Comparison of ENCODE assay signal across 8 cellular contexts in the genomic region with DNA sequence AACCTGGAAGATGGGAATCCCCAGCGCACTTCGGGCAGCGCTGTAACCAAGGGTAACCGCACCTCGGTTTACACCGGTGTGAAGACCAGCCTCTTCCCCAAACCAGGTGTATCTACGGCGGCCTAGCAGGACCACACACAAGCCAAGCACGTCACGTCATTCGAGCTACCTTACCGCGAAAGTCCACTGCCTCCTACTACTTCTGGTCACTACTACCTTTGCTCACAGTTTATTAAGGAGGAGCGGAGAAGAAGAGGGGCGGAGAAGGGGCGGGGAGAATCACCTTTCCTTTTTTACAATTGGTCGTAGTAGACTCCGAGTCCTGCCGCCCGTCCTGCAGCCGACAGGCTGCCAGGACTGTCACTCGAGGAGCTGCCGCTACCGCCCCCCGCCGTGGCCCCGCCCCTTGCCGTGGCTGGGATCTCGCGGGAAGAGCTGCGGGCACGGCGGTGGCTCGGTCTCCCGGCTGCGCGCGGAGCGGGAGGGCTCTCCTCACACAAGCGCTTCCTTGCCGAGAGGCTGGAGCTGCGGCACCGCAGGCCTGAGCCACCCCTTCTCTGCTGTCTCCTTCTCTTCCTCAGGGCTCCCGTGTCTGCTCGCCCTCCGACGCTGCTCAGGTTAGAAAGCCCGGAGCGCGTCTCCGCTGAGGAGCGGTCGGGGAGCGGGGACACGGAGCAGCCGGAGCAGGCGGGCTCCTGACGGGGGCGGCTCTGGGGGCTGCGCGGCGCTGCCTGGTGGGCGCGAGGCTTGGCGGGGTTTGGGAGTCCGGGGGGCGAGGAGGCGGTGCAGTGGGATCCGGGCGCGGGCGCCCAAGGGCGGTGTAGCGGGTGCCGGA. TPM values are rescaled to one million over a fixed set of nuclear protein-coding genes. Genes with fewer than 3 reads are reported as not detected.
DNase-seq lines count a peak whose midpoint lies in the region; ATAC-seq and TF ChIP-seq lines count a peak whose summit lies in the region.

TSS of gene GLCE (plus strand) at position 495 of the 835 bp plus-strand sequence. CDS start 95,172 bp downstream, outside the sequence.

- peaks cover 13% of the 10 kb centered on the region for H3K4me1 Mint-ChIP-seq in activated B cell treated with CpG ODN at 0.5 μM for 24 hours
- peaks cover 16 to 18% of the 10 kb centered on the region in 2 donors for H3K4me1 Mint-ChIP-seq in immature natural killer cell

- H4K20me1 ChIP-seq in smooth muscle cell (ENCODE audit: low read depth), result peaks cover 27% of the 10 kb centered on the region

- H3K4me3 Mint-ChIP-seq in activated B cell treated with CpG ODN at 0.5 μM for 24 hours, result peak within 1 kb of the TSS; percentile 90
- peak within 1 kb of the TSS; percentile 94 to 97 (median 95) for H3K4me3 Mint-ChIP-seq in immature natural killer cell

- H3K79me2 ChIP-seq in smooth muscle cell (ENCODE audit: low read depth), result peaks cover 29% of the 10 kb centered on the region

- H3F3A ChIP-seq in smooth muscle cell (ENCODE audit: low read depth), result peaks cover 3% of the 10 kb centered on the region

- WGBS in smooth muscle cell (ENCODE audit: low lambda C conversion rate), result under 1% methylated on average over 68 of the region's 75 CpGs

- peak within 1 kb of the TSS; percentile 69 for H3K27ac ChIP-seq in smooth muscle cell (ENCODE audit: low read depth)

- H3K36me3 Mint-ChIP-seq in activated B cell treated with CpG ODN at 0.5 μM for 24 hours (ENCODE audit: low read depth) (peaks cover 5% of the 10 kb centered on the region), immature natural killer cell (no peaks in the 10 kb centered on the region)

- peak within 1 kb of the TSS; percentile 88 for H3K4me3 ChIP-seq in smooth muscle cell

- H3K9me3 Mint-ChIP-seq in activated B cell treated with CpG ODN at 0.5 μM for 24 hours, result no peaks in the 10 kb centered on the region
- H3K9me3 Mint-ChIP-seq in immature natural killer cell, result no peaks in the 10 kb centered on the region

- H3K9ac ChIP-seq in smooth muscle cell (ENCODE audit: low read depth), result peak within 1 kb of the TSS; percentile 84

- H3K4me2 ChIP-seq in smooth muscle cell, result peak within 1 kb of the TSS; percentile 93

- peak; percentile 99 for DNase-seq in AG08395 (ENCODE audit: low spot score)
- DNase-seq in NCI-H226, result peak; percentile 98
- peak; percentile 94 for DNase-seq in activated B cell treated with CpG ODN at 0.5 μM for 24 hours
- DNase-seq in central memory CD4-positive, alpha-beta T cell, result peak; percentile 92
- DNase-seq in immature natural killer cell, result peak; percentile 88 to 90 (median 89)
- DNase-seq in smooth muscle cell (lab: John Stamatoyannopoulos, UW; ENCODE audit: unreplicated experiment), result peak; percentile 86

- no peak for TF ChIP-seq CTCF in activated B cell treated with CpG ODN at 0.5 μM for 24 hours (IDR thresholded peaks at IDR 0.05)
- TF ChIP-seq CTCF in smooth muscle cell (IDR thresholded peaks at IDR 0.05; ENCODE audit: borderline replicate concordance, insufficient read depth, poor library complexity, severe bottlenecking), result no peak

- H3K9me3 ChIP-seq in smooth muscle cell (replicated peaks; ENCODE audit: low read depth), result no peaks in the 10 kb centered on the region

- POLR2A ChIA-PET in activated B cell treated with CpG ODN at 0.5 μM for 24 hours (lab: Charles Lee), result interaction anchor here (0.6 to 2.6 kb wide), 3 partner anchors 12 to 342 kb away, joined by 3 to 14 read pairs (median 3); partner anchors contain the start of gene RPLP1

- peak; percentile 90 for TF ChIP-seq POLR2A in GM18951 (IDR thresholded peaks at IDR 0.05; ENCODE audit: extremely low read depth, insufficient read depth, insufficient read length)

- H2AFZ ChIP-seq in smooth muscle cell (ENCODE audit: low read depth), result peak within 1 kb of the TSS; percentile 81

- no peaks in the 10 kb centered on the region for H3K27me3 ChIP-seq in smooth muscle cell (ENCODE audit: low read depth)

- in situ Hi-C loops in GM18951 (cut with MboI; ENCODE audit: low sequenced_read_pairs, unreplicated experiment), result no loop called here

- CTCF ChIA-PET in activated B cell treated with CpG ODN at 0.5 μM for 24 hours (lab: Charles Lee), result no interaction called here

- H3K27ac Mint-ChIP-seq in activated B cell treated with CpG ODN at 0.5 μM for 24 hours (peak within 1 kb of the TSS; percentile 67), immature natural killer cell (peak within 1 kb of the TSS; percentile 18 to 90 (median 80))

- ATAC-seq in HG03175 (IDR thresholded peaks at IDR 0.05; ENCODE audit: unreplicated experiment) (peak; percentile 92), activated B cell treated with CpG ODN at 0.5 μM for 24 hours (ENCODE audit: low read depth) (peak; percentile 93)

- no peaks in the 10 kb centered on the region for H3K36me3 ChIP-seq in smooth muscle cell (ENCODE audit: low read depth)

- H3K27me3 Mint-ChIP-seq in activated B cell treated with CpG ODN at 0.5 μM for 24 hours, result peaks cover 8% of the 10 kb centered on the region
- H3K27me3 Mint-ChIP-seq in immature natural killer cell (ENCODE audit: low read depth in 3 of 3), result peaks cover 1 to 11% (median 8%) of the 10 kb centered on the region in 3 donors

- H3K4me1 ChIP-seq in smooth muscle cell (ENCODE audit: low read depth), result peaks cover 12% of the 10 kb centered on the region

- intact Hi-C loops in activated B cell treated with CpG ODN at 0.5 μM for 24 hours (cut with micrococcal nuclease), result loop anchor here (2.0 to 10.0 kb wide), 7 partner anchors 102 to 1732 kb away; partner anchors contain the start of genes FEM1B, KIF23, LRRC49 and THAP10

RNA-seq across cellular contexts. Expression of gene GLCE, which starts in this region (rescaled TPM):
- total RNA-seq in activated B cell treated with CpG ODN at 0.5 μM for 24 hours (3.9 and 5.6 TPM in 2 replicates), smooth muscle cell (26.6 and 30.7 TPM in 2 replicates)
- polyA plus RNA-seq in immature natural killer cell (1 to 10 TPM in 2 of 3 donors, not detected in 1; 4.2 TPM), smooth muscle cell (7.7 and 8.3 TPM in 2 replicates)

Comparison
In these comparisons a context has a peak if more than half of its experiments do, and no peak if none do; other contexts are left out.
1. Peak in every context shown above with its lines: DNase-seq, ATAC-seq, H3K4me3 ChIP-seq and H3K27ac ChIP-seq.